ENCODE assay signal across 1 cellular context in genomic region chr2:188517549-188518255, GRCh38.
TF ChIP-seq lines count a peak whose summit lies in the region.

No MANE protein-coding gene starts in this region.

TF ChIP-seq in SK-N-SH, 30 proteins besides CTCF, POLR2A, EP300 and RAD21 (continued from another document):
- TF ChIP-seq REST (IDR thresholded peaks at IDR 0.05; ENCODE audit: low read depth, low read length) (no peak), PBX3 (IDR thresholded peaks at IDR 0.05) (no peak), SIN3A (IDR thresholded peaks at IDR 0.05; ENCODE audit: borderline replicate concordance, low read depth, low read length) (no peak), MAX (IDR thresholded peaks at IDR 0.05; ENCODE audit: low read depth) (no peak), YY1 (IDR thresholded peaks at IDR 0.05; ENCODE audit: low read depth) (no peak), RCOR1 (IDR thresholded peaks at IDR 0.05; ENCODE audit: low read length) (no peak), ELF1 (IDR thresholded peaks at IDR 0.05) (no peak), FOSL2 (IDR thresholded peaks at IDR 0.05; ENCODE audit: borderline replicate concordance, low read depth) (no peak)
TF ChIP-seq in SK-N-SH: peak in this region for 0.
